In genomic region chr11:101912823-101913284, GRCh38 we compare ENCODE assay signal across 20 cellular contexts. TPM values are rescaled to one million over a fixed set of nuclear protein-coding genes. Genes with fewer than 3 reads are reported as not detected.
DNase-seq lines count a peak whose midpoint lies in the region; ATAC-seq, FAIRE-seq and TF ChIP-seq lines count a peak whose summit lies in the region.
"Had no signal": no experiment of that assay in that cellular context is flagged by ENCODE, and none has a peak within 500 bp of the region (broad histone marks: within the 10 kb centered on the region; RNA-seq: fewer than 3 reads in every experiment).

No MANE protein-coding gene starts in this region.

- no peak overlapping the region for H3K4me3 Mint-ChIP-seq in immature natural killer cell
- H3K4me3 Mint-ChIP-seq: activated CD8-positive, alpha-beta T cell treated with anti-CD3 and anti-CD28 coated beads, Interleukin-2, amount 10 ng/mL, durations not matched to agents 7 days and 5 days; effector memory CD8-positive, alpha-beta T cell; HFFc6 had no signal

- H3K9me3 Mint-ChIP-seq in immature natural killer cell: no peaks in the 10 kb centered on the region
- H3K9me3 Mint-ChIP-seq: brain; effector memory CD8-positive, alpha-beta T cell; HFFc6 had no signal

- peaks cover 33 to 38% of the 10 kb centered on the region in 2 donors for H3K4me1 Mint-ChIP-seq in immature natural killer cell

- peaks cover 5 to 6% (median 6%) of the 10 kb centered on the region in 3 donors for H3K27me3 Mint-ChIP-seq in immature natural killer cell (ENCODE audit: low read depth in 3 of 3)

- H3K4me1 ChIP-seq in pancreas (no peaks in the 10 kb centered on the region), left ventricle myocardium inferior (peaks cover 19% of the 10 kb centered on the region)

- TF ChIP-seq CTCF in 22Rv1 (IDR thresholded peaks at IDR 0.05) (peak; percentile 33), LNCAP (IDR thresholded peaks at IDR 0.05) (peak; percentile 44), pancreas (IDR thresholded peaks at IDR 0.05) (no peak), left ventricle myocardium inferior (IDR thresholded peaks at IDR 0.05; ENCODE audit: borderline replicate concordance) (no peak)

- DNase-seq in dermis microvascular lymphatic vessel endothelial cell (ENCODE audit: low read depth in 2 of 2) (peak; percentile 7 to 95), left kidney (ENCODE audit: low read depth, low spot score) (peak; percentile 13), pancreas (no peak), left ventricle myocardium inferior (no peak), immature natural killer cell (no peak)
- DNase-seq in effector CD4-positive, alpha-beta T cell: no peak
- DNase-seq: activated CD8-positive, alpha-beta T cell treated with anti-CD3 and anti-CD28 coated beads, Interleukin-2, amount 10 ng/mL, durations not matched to agents 7 days and 5 days; activated gamma-delta T cell; Calu3; effector memory CD8-positive, alpha-beta T cell; HFFc6; NCI-H2107; SK-N-SH; stimulated activated CD4-positive, alpha-beta T cell treated with anti-CD3 and anti-CD28 coated beads, Interleukin-12 subunit alpha, Interleukin-12 subunit beta, amount 100 ng/mL, for 4 hours had no signal

- H3K4me3 ChIP-seq in pancreas: no peak overlapping the region
- H3K4me3 ChIP-seq in left ventricle myocardium inferior: no peak overlapping the region
- H3K4me3 ChIP-seq: lung had no signal

- FAIRE-seq in pancreas (lab: Jason Lieb, UNC): no peak

- H3K9me3 ChIP-seq in pancreas (no peaks in the 10 kb centered on the region), left ventricle myocardium inferior (replicated peaks) (no peaks in the 10 kb centered on the region)
- H3K9me3 ChIP-seq: neutrophil, SK-N-SH had no signal

- H3K36me3 ChIP-seq in pancreas: no peaks in the 10 kb centered on the region
- no peaks in the 10 kb centered on the region for H3K36me3 ChIP-seq in left ventricle myocardium inferior
- H3K36me3 ChIP-seq: neutrophil had no signal

- no peak overlapping the region for H3K27ac Mint-ChIP-seq in immature natural killer cell
- H3K27ac Mint-ChIP-seq: activated CD8-positive, alpha-beta T cell treated with anti-CD3 and anti-CD28 coated beads, Interleukin-2, amount 10 ng/mL, durations not matched to agents 7 days and 5 days; effector memory CD8-positive, alpha-beta T cell; HFFc6 had no signal

- no peaks in the 10 kb centered on the region for H3K27me3 ChIP-seq in pancreas
- no peaks in the 10 kb centered on the region for H3K27me3 ChIP-seq in left ventricle myocardium inferior (ENCODE audit: low read depth)

- no peaks in the 10 kb centered on the region for H3K36me3 Mint-ChIP-seq in immature natural killer cell
- H3K36me3 Mint-ChIP-seq: brain had no signal

- 17 to 22% methylated on average over 3 of the region's 3 CpGs for WGBS in pancreas, 2 donors

- intact Hi-C loops in pancreas (cut with DNase I): no loop called here
- intact Hi-C loops in left ventricle myocardium inferior (cut with micrococcal nuclease): no loop called here

- peak overlapping the region; percentile 34 for H3K27ac ChIP-seq in 22Rv1
- H3K27ac ChIP-seq in pancreas: no peak overlapping the region
- no peak overlapping the region for H3K27ac ChIP-seq in left ventricle myocardium inferior (replicated peaks)
- H3K27ac ChIP-seq: neutrophil had no signal

- no peak for ATAC-seq in pancreas
- ATAC-seq: activated CD8-positive, alpha-beta T cell treated with anti-CD3 and anti-CD28 coated beads, Interleukin-2, amount 10 ng/mL, durations not matched to agents 7 days and 5 days; effector memory CD8-positive, alpha-beta T cell had no signal

RNA-seq across cellular contexts. Expression of gene CEP126, which starts 2.0 kb away (rescaled TPM):
- total RNA-seq in dermis microvascular lymphatic vessel endothelial cell (0.25 and 0.51 TPM in 2 replicates), pancreas (1 to 10 TPM in 3 of 6 donors, under 1 TPM in 3; 0.47 to 2.0 (median 1.3) TPM), left ventricle myocardium inferior (1.5 TPM)
- polyA plus RNA-seq in pancreas (1 to 10 TPM; 2.1 to 9.6 TPM), immature natural killer cell (1 to 10 TPM in 1 of 3 donors, under 1 TPM in 2; 0.62 to 4.2 (median 0.75) TPM)

RNA-seq across cellular contexts. Expression of gene ANGPTL5, which starts 3.5 kb away (rescaled TPM):
- total RNA-seq in dermis microvascular lymphatic vessel endothelial cell: not detected in 2 replicates
- total RNA-seq in pancreas: under 1 TPM in 1 of 6 donors, not detected in 5; 0.14 TPM
- under 1 TPM in 1 of 2 donors, not detected in 1; 0.21 TPM for polyA plus RNA-seq in pancreas
- total RNA-seq in left ventricle myocardium inferior: 1.3 TPM
- polyA plus RNA-seq in immature natural killer cell: not detected
- total RNA-seq: A673; activated CD8-positive, alpha-beta T cell treated with anti-CD3 and anti-CD28 coated beads, Interleukin-2, amount 10 ng/mL, durations not matched to agents 7 days and 5 days; Calu3; HFFc6 had no signal
- polyA plus RNA-seq: SK-N-SH had no signal

Comparison
In these comparisons a context has a peak if more than half of its experiments do, and no peak if none do; other contexts are left out.
1. CTCF ChIP-seq: peak in 22Rv1 (single experiment) and LNCAP (single experiment); none in pancreas (0 of 4) and left ventricle myocardium inferior (single experiment).
2. DNase-seq: peak in dermis microvascular lymphatic vessel endothelial cell (2 of 2) and left kidney (single experiment); none in pancreas (0 of 6), effector CD4-positive, alpha-beta T cell (single experiment), left ventricle myocardium inferior (single experiment) and immature natural killer cell (0 of 3).